ENCODE assay signal across 27 cellular contexts in genomic region chr3:8352475-8352874, GRCh38.
"Had no signal": no experiment of that assay in that cellular context is flagged by ENCODE, and none has a peak within 500 bp of the region (broad histone marks: within the 10 kb centered on the region; RNA-seq: fewer than 3 reads in every experiment).

No MANE protein-coding gene starts in this region.

- H3K4me2 ChIP-seq: neural progenitor cell had no signal

- H3K79me2 ChIP-seq: parathyroid adenoma had no signal

- H3K9ac ChIP-seq: neural progenitor cell, parathyroid adenoma had no signal

- H3K4me3 Mint-ChIP-seq: naive thymus-derived CD4-positive, alpha-beta T cell; nephron; neural progenitor cell; stimulated activated effector memory CD8-positive, alpha-beta T cell treated with anti-CD3 and anti-CD28 coated beads, Interleukin-12 subunit alpha, Interleukin-12 subunit beta, amount 100 ng/mL, for 72 hours; stimulated activated naive B cell treated with anti-CD40 and anti-IgM and Interleukin-4, amounts not matched to agents 10 μg/mL and 1 μg/mL and 100 μg/mL, for 72 hours; stimulated activated naive CD8-positive, alpha-beta T cell treated with anti-CD3 and anti-CD28 coated beads, Interleukin-15, Interleukin-2, amounts not matched to agents 100 ng/mL and 50 ng/mL, for 24 hours; type B pancreatic cell had no signal

- H3K4me1 Mint-ChIP-seq: nephron, neural progenitor cell had no signal

- H3K27ac ChIP-seq: neural progenitor cell, ovary, parathyroid adenoma, psoas muscle, right lobe of liver, sigmoid colon, stomach, testis, tibial artery, transverse colon, upper lobe of right lung, uterus had no signal

- H3K27me3 ChIP-seq: neural progenitor cell, ovary, right lobe of liver, sigmoid colon, stomach, testis, tibial artery, transverse colon, upper lobe of right lung, uterus had no signal

- H3K9me3 ChIP-seq: ovary, psoas muscle, right lobe of liver, sigmoid colon, testis, transverse colon, upper lobe of right lung, uterus had no signal

- H2AFZ ChIP-seq: neural progenitor cell, parathyroid adenoma had no signal

- H3K4me1 ChIP-seq: neural progenitor cell, parathyroid adenoma, psoas muscle, right lobe of liver, sigmoid colon, stomach, testis, tibial artery, transverse colon, uterus had no signal

- ATAC-seq: naive thymus-derived CD4-positive, alpha-beta T cell; psoas muscle; right cardiac atrium; right lobe of liver; stimulated activated effector memory CD8-positive, alpha-beta T cell treated with anti-CD3 and anti-CD28 coated beads, Interleukin-12 subunit alpha, Interleukin-12 subunit beta, amount 100 ng/mL, for 72 hours; stimulated activated naive B cell treated with anti-CD40 and anti-IgM and Interleukin-4, amounts not matched to agents 10 μg/mL and 1 μg/mL and 100 μg/mL, for 72 hours; upper lobe of right lung had no signal

- H3K9me3 Mint-ChIP-seq: neural progenitor cell; stimulated activated naive CD8-positive, alpha-beta T cell treated with anti-CD3 and anti-CD28 coated beads, Interleukin-15, Interleukin-2, amounts not matched to agents 100 ng/mL and 50 ng/mL, for 24 hours had no signal

- DNase-seq: naive thymus-derived CD4-positive, alpha-beta T cell; occipital lobe; ovary; psoas muscle; right cardiac atrium; right lobe of liver; sigmoid colon; small intestine; stimulated activated CD4-positive, alpha-beta T cell treated with anti-CD3 and anti-CD28 coated beads, Interleukin-15, amount 100 ng/mL, for 24 hours; stimulated activated CD4-positive, alpha-beta T cell treated with anti-CD3 and anti-CD28 coated beads, Interleukin-2, amount 100 ng/mL, for 24 hours; stimulated activated CD4-positive, alpha-beta T cell treated with anti-CD3 and anti-CD28 coated beads, Interleukin-2, amount 100 ng/mL, for 48 hours; stimulated activated CD4-positive, alpha-beta T cell treated with anti-CD3 and anti-CD28 coated beads, Interleukin-4, amount 100 ng/mL, for 24 hours; stimulated activated naive B cell treated with anti-CD40 and anti-IgM and Interleukin-4, amounts not matched to agents 10 μg/mL and 1 μg/mL and 100 μg/mL, for 72 hours; stimulated activated naive CD4-positive, alpha-beta T cell treated with Interleukin-2 at 50 U/mL for 16 hours; stomach; testis; tibial artery; transverse colon; upper lobe of right lung; uterus had no signal

- H3K27me3 Mint-ChIP-seq: naive thymus-derived CD4-positive, alpha-beta T cell; progenitor cell of endocrine pancreas; stimulated activated naive B cell treated with anti-CD40 and anti-IgM and Interleukin-4, amounts not matched to agents 10 μg/mL and 1 μg/mL and 100 μg/mL, for 72 hours; stimulated activated naive CD8-positive, alpha-beta T cell treated with anti-CD3 and anti-CD28 coated beads, Interleukin-15, Interleukin-2, amounts not matched to agents 100 ng/mL and 50 ng/mL, for 24 hours had no signal

- H3K36me3 Mint-ChIP-seq: neural progenitor cell; stimulated activated naive B cell treated with anti-CD40 and anti-IgM and Interleukin-4, amounts not matched to agents 10 μg/mL and 1 μg/mL and 100 μg/mL, for 72 hours; type B pancreatic cell had no signal

- H3K4me3 ChIP-seq: neural progenitor cell, ovary, psoas muscle, right lobe of liver, sigmoid colon, stomach, testis, tibial artery, transverse colon, upper lobe of right lung, uterus had no signal

- H3K36me3 ChIP-seq: neural progenitor cell, ovary, right lobe of liver, sigmoid colon, stomach, tibial artery, transverse colon, upper lobe of right lung, uterus had no signal

- H3K27ac Mint-ChIP-seq: nephron; neural progenitor cell; progenitor cell of endocrine pancreas; stimulated activated effector memory CD8-positive, alpha-beta T cell treated with anti-CD3 and anti-CD28 coated beads, Interleukin-12 subunit alpha, Interleukin-12 subunit beta, amount 100 ng/mL, for 72 hours; stimulated activated naive B cell treated with anti-CD40 and anti-IgM and Interleukin-4, amounts not matched to agents 10 μg/mL and 1 μg/mL and 100 μg/mL, for 72 hours; stimulated activated naive CD8-positive, alpha-beta T cell treated with anti-CD3 and anti-CD28 coated beads, Interleukin-15, Interleukin-2, amounts not matched to agents 100 ng/mL and 50 ng/mL, for 24 hours; type B pancreatic cell had no signal
